In the genomic region with DNA sequence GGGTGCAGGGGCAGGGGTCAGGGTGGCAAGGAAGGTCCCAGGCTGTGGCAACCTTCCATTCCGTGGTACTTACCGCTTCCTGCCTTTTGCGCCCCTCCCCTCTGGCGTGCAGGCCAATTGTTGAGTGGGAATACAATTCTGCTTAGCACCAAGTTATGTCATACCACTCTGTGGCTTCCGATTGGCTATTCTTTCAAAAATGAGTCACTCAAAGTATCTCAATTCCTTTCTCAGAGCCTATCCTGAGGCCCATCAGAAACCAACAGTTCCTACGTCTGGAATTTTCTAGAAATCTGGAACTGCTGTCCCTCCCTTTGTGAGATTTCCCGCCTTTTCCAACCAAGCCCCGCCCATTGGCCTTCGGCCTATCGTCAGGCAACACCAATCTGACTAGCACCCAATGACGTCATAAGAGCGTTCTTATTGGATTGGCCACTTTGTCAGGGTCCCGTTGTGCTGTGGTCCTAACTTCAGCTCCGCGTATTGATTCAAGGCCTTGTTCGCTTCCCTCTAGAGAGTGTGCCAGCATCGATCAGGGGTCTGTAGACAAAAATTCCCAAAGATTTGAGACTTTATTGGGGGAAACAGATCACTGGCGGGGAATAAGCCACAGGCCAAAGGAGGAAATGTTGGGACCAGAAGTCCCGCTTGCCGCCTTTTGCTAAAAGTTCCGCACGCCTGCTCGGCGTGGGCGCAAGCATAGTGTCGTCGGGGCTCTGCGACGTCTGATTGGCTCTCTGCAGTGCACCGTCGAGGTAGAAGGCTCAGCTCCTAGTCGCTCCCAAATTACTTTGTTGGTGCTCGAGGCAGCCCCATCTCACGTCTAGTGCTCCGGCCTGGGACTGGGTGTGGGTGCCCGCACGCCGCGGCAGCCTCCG, we compare ENCODE assay signal across 8 cellular contexts. TPM values are rescaled to one million over a fixed set of nuclear protein-coding genes. Genes with fewer than 3 reads are reported as not detected.
DNase-seq lines count a peak whose midpoint lies in the region; ATAC-seq and TF ChIP-seq lines count a peak whose summit lies in the region.

No MANE protein-coding gene starts in this region.

- H3K4me3 ChIP-seq in SU-DHL-6 (ENCODE audit: insufficient read depth, low read length, poor library complexity, severe bottlenecking) (no peak overlapping the region), cardiac muscle cell (no peak overlapping the region)

- H3F3A ChIP-seq in SU-DHL-6 (ENCODE audit: insufficient read depth), result no peaks in the 10 kb centered on the region

- DNase-seq in DMS153 (lab: John Stamatoyannopoulos, UW), result peak; percentile 93
- DNase-seq in KG1 (lab: John Stamatoyannopoulos, UW), result peak; percentile 96
- peak; percentile 78 for DNase-seq in activated naive CD8-positive, alpha-beta T cell treated with anti-CD3 and anti-CD28 coated beads, Interleukin-2, amount 10 ng/mL, durations not matched to agents 7 days and 5 days
- DNase-seq in cardiac muscle cell (ENCODE audit: low read depth in 1 of 2, low spot score in 1 of 2), result peak; percentile 78 to 91
- peak; percentile 89 for DNase-seq in renal cortical epithelial cell (ENCODE audit: low read depth)
- DNase-seq in DMS79 treated with DMSO at 0.1 percent for 48 hours (lab: John Stamatoyannopoulos, UW), result no peak

- no peaks in the 10 kb centered on the region for H4K20me1 ChIP-seq in SU-DHL-6 (ENCODE audit: low read depth, low read length)

- H3K4me1 Mint-ChIP-seq in activated naive CD8-positive, alpha-beta T cell treated with anti-CD3 and anti-CD28 coated beads, Interleukin-2, amount 10 ng/mL, durations not matched to agents 7 days and 5 days, result peaks cover 6% of the 10 kb centered on the region

- H3K9me3 Mint-ChIP-seq in activated naive CD8-positive, alpha-beta T cell treated with anti-CD3 and anti-CD28 coated beads, Interleukin-2, amount 10 ng/mL, durations not matched to agents 7 days and 5 days, result no peaks in the 10 kb centered on the region

- H3K27ac ChIP-seq in SU-DHL-6 (ENCODE audit: low read depth, low read length), result peak overlapping the region; percentile 41
- H3K27ac ChIP-seq in cardiac muscle cell, result no peak overlapping the region

- H3K27ac Mint-ChIP-seq in activated naive CD8-positive, alpha-beta T cell treated with anti-CD3 and anti-CD28 coated beads, Interleukin-2, amount 10 ng/mL, durations not matched to agents 7 days and 5 days, result peak overlapping the region; percentile 92

- H3K4me3 Mint-ChIP-seq in activated naive CD8-positive, alpha-beta T cell treated with anti-CD3 and anti-CD28 coated beads, Interleukin-2, amount 10 ng/mL, durations not matched to agents 7 days and 5 days, result peak overlapping the region; percentile 65

- H2AFZ ChIP-seq in SU-DHL-6 (ENCODE audit: low read depth, low read length, severe bottlenecking), result peak overlapping the region; percentile 94

- ATAC-seq in GM21619 (IDR thresholded peaks at IDR 0.05; ENCODE audit: unreplicated experiment), result peak; percentile 77
- ATAC-seq in activated naive CD8-positive, alpha-beta T cell treated with anti-CD3 and anti-CD28 coated beads, Interleukin-2, amount 10 ng/mL, durations not matched to agents 7 days and 5 days (ENCODE audit: low read depth), result peak; percentile 93

- H3K4me2 ChIP-seq in SU-DHL-6 (ENCODE audit: low read depth, low read length, poor library complexity, severe bottlenecking), result peak overlapping the region; percentile 45

- H3K9me3 ChIP-seq in SU-DHL-6 (ENCODE audit: insufficient read depth, low read length) (no peaks in the 10 kb centered on the region), cardiac muscle cell (ENCODE audit: low read depth) (no peaks in the 10 kb centered on the region)

- H3K79me2 ChIP-seq in SU-DHL-6 (ENCODE audit: insufficient read depth, low read length), result no peaks in the 10 kb centered on the region

- H3K4me1 ChIP-seq in cardiac muscle cell (ENCODE audit: low read depth), result no peaks in the 10 kb centered on the region

- no peaks in the 10 kb centered on the region for H3K36me3 Mint-ChIP-seq in activated naive CD8-positive, alpha-beta T cell treated with anti-CD3 and anti-CD28 coated beads, Interleukin-2, amount 10 ng/mL, durations not matched to agents 7 days and 5 days

- peaks cover 5% of the 10 kb centered on the region for H3K27me3 Mint-ChIP-seq in activated naive CD8-positive, alpha-beta T cell treated with anti-CD3 and anti-CD28 coated beads, Interleukin-2, amount 10 ng/mL, durations not matched to agents 7 days and 5 days

- H3K27me3 ChIP-seq in SU-DHL-6 (ENCODE audit: low read length) (no peaks in the 10 kb centered on the region), cardiac muscle cell (no peaks in the 10 kb centered on the region)

- H3K36me3 ChIP-seq in SU-DHL-6 (ENCODE audit: low read length) (no peaks in the 10 kb centered on the region), cardiac muscle cell (no peaks in the 10 kb centered on the region)

- no peaks in the 10 kb centered on the region for H3K9me2 ChIP-seq in SU-DHL-6 (replicated peaks; ENCODE audit: insufficient read depth, low read length)

- peak overlapping the region; percentile 4; the same call in 1 of the 2 replicates for H3K9ac ChIP-seq in SU-DHL-6 (ENCODE audit: low read length)

- POLR2A ChIA-PET in activated naive CD8-positive, alpha-beta T cell treated with anti-CD3 and anti-CD28 coated beads, Interleukin-2, amount 10 ng/mL, durations not matched to agents 7 days and 5 days (lab: Charles Lee), result interaction anchor here (0.5 kb wide), 1 partner anchor 1206 kb away, joined by 3 read pairs; a partner anchor contains a TSS

- TF ChIP-seq CTCF in SU-DHL-6 (IDR thresholded peaks at IDR 0.05; ENCODE audit: insufficient read depth, low read length, poor library complexity, severe bottlenecking) (no peak), cardiac muscle cell (IDR thresholded peaks at IDR 0.05; ENCODE audit: low read depth, low read length) (no peak)

RNA-seq across cellular contexts. Expression of a gene that starts 11.7 kb away (rescaled TPM):
- 1 to 10 TPM; 1.8 to 2.3 TPM for total RNA-seq in activated naive CD8-positive, alpha-beta T cell treated with anti-CD3 and anti-CD28 coated beads, Interleukin-2, amount 10 ng/mL, durations not matched to agents 7 days and 5 days
- 0.07 and 4.1 TPM in 2 replicates for total RNA-seq in cardiac muscle cell
- polyA plus RNA-seq in cardiac muscle cell, result 0.15 TPM in 1 of 2 replicates, not detected in the other
- 0.40 TPM in 1 of 2 replicates, not detected in the other for total RNA-seq in renal cortical epithelial cell

RNA-seq across cellular contexts. Expression of a gene that starts 15.1 kb away (rescaled TPM):
- total RNA-seq in activated naive CD8-positive, alpha-beta T cell treated with anti-CD3 and anti-CD28 coated beads, Interleukin-2, amount 10 ng/mL, durations not matched to agents 7 days and 5 days, result 10 to 100 TPM in 1 of 2 experiments, 1 to 10 TPM in 1; 9.7 to 10.4 TPM
- 11.9 and 15.6 TPM in 2 replicates for total RNA-seq in cardiac muscle cell
- 26.3 and 30.7 TPM in 2 replicates for polyA plus RNA-seq in cardiac muscle cell
- 0.35 and 3.3 TPM in 2 replicates for total RNA-seq in renal cortical epithelial cell

RNA-seq across cellular contexts. Expression of a gene that starts 23.9 kb away (rescaled TPM):
- 10 to 100 TPM; 34.0 to 34.8 TPM for total RNA-seq in activated naive CD8-positive, alpha-beta T cell treated with anti-CD3 and anti-CD28 coated beads, Interleukin-2, amount 10 ng/mL, durations not matched to agents 7 days and 5 days
- total RNA-seq in cardiac muscle cell (16.0 and 30.0 TPM in 2 replicates), renal cortical epithelial cell (0.52 and 2.3 TPM in 2 replicates)
- 23.3 and 41.6 TPM in 2 replicates for polyA plus RNA-seq in cardiac muscle cell

RNA-seq across cellular contexts. Expression of a gene that starts 34.7 kb away (rescaled TPM):
- total RNA-seq in activated naive CD8-positive, alpha-beta T cell treated with anti-CD3 and anti-CD28 coated beads, Interleukin-2, amount 10 ng/mL, durations not matched to agents 7 days and 5 days, result not detected
- total RNA-seq in cardiac muscle cell (not detected in 2 replicates), renal cortical epithelial cell (0.25 and 1.9 TPM in 2 replicates)
- 0.11 and 0.55 TPM in 2 replicates for polyA plus RNA-seq in cardiac muscle cell

RNA-seq across cellular contexts. Expression of a gene that starts 41.8 kb away (rescaled TPM):
- 10 to 100 TPM; 31.4 to 31.8 TPM for total RNA-seq in activated naive CD8-positive, alpha-beta T cell treated with anti-CD3 and anti-CD28 coated beads, Interleukin-2, amount 10 ng/mL, durations not matched to agents 7 days and 5 days
- total RNA-seq in cardiac muscle cell, result 21.3 and 22.5 TPM in 2 replicates
- polyA plus RNA-seq in cardiac muscle cell, result 18.5 and 25.3 TPM in 2 replicates
- total RNA-seq in renal cortical epithelial cell, result 9.1 and 9.9 TPM in 2 replicates
